In genomic region chr4:176538217-176538925, GRCh38 we compare ENCODE assay signal across 17 cellular contexts.
DNase-seq lines count a peak whose midpoint lies in the region; ATAC-seq and TF ChIP-seq lines count a peak whose summit lies in the region.
"Had no signal": no experiment of that assay in that cellular context is flagged by ENCODE, and none has a peak within 500 bp of the region (broad histone marks: within the 10 kb centered on the region; RNA-seq: fewer than 3 reads in every experiment).

No MANE protein-coding gene starts in this region.

- DNase-seq in AG04449 (ENCODE audit: low read depth, low spot score) (peak; percentile 78), HFFc6 (peak; percentile 91), astrocyte of the cerebellum (ENCODE audit: low read depth) (peak; percentile 85), hepatic stellate cell (ENCODE audit: low spot score) (peak; percentile 28), NCI-H2107 treated with DMSO at 0.1 percent for 48 hours (lab: John Stamatoyannopoulos, UW; ENCODE audit: unreplicated experiment) (no peak), NCI-H2171 (lab: John Stamatoyannopoulos, UW) (no peak)
- DNase-seq: CD4-positive, alpha-beta T cell; mesendoderm; NCI-H510A; SIG-M5 had no signal

- H3K27ac Mint-ChIP-seq in HFFc6, result peak overlapping the region; percentile 94
- H3K27ac Mint-ChIP-seq: activated T-helper 1 cell treated with anti-CD3 and anti-CD28 coated beads, Interleukin-12 subunit alpha, Interleukin-12 subunit beta, Interleukin-2, Interleukin-4 antibody, amounts not matched to agents 30 ng/mL and 10 ng/mL and 1 ng/mL, durations not matched to agents 14 hours and 24 hours and 36 hours; CD4-positive, alpha-beta T cell had no signal

- ATAC-seq in HG02884 (IDR thresholded peaks at IDR 0.05; ENCODE audit: unreplicated experiment) (no peak), GM21381 (IDR thresholded peaks at IDR 0.05; ENCODE audit: unreplicated experiment) (no peak)
- ATAC-seq: activated CD4-positive, CD25-positive, alpha-beta regulatory T cell treated with anti-CD3 and anti-CD28 coated beads, Interleukin-2, amount 50 U/mL, for 24 hours had no signal

- POLR2A ChIA-PET in AG04449 (lab: Yijun Ruan, JAX), result no interaction called here

- H3K27me3 Mint-ChIP-seq in HFFc6 (ENCODE audit: insufficient read depth), result no peaks in the 10 kb centered on the region
- H3K27me3 Mint-ChIP-seq: CD4-positive, alpha-beta T cell had no signal

- H3K36me3 Mint-ChIP-seq in HFFc6 (ENCODE audit: low read depth), result no peaks in the 10 kb centered on the region

- no peaks in the 10 kb centered on the region for H3K9me3 Mint-ChIP-seq in HFFc6
- H3K9me3 Mint-ChIP-seq: activated T-helper 1 cell treated with anti-CD3 and anti-CD28 coated beads, Interleukin-12 subunit alpha, Interleukin-12 subunit beta, Interleukin-2, Interleukin-4 antibody, amounts not matched to agents 30 ng/mL and 10 ng/mL and 1 ng/mL, durations not matched to agents 14 hours and 24 hours and 36 hours; CD4-positive, alpha-beta T cell had no signal

- TF ChIP-seq CTCF in AG04449 (IDR thresholded peaks at IDR 0.05; ENCODE audit: insufficient read depth, low read length, missing control alignments) (no peak), HFFc6 (IDR thresholded peaks at IDR 0.05) (no peak), astrocyte of the cerebellum (IDR thresholded peaks at IDR 0.05; ENCODE audit: low read depth, low read length, missing control alignments) (no peak)

- CTCF ChIA-PET in AG04449 (lab: Yijun Ruan, JAX), result no interaction called here

- H3K4me3 ChIP-seq in AG04449 (ENCODE audit: low read depth, low read length), result no peak overlapping the region
- no peak overlapping the region for H3K4me3 ChIP-seq in astrocyte of the cerebellum (ENCODE audit: low read depth, low read length)
- H3K4me3 ChIP-seq: hepatocyte, prostate gland, thoracic aorta had no signal

- H3K4me3 Mint-ChIP-seq in HFFc6, result peak overlapping the region; percentile 73
- H3K4me3 Mint-ChIP-seq: activated T-helper 1 cell treated with anti-CD3 and anti-CD28 coated beads, Interleukin-12 subunit alpha, Interleukin-12 subunit beta, Interleukin-2, Interleukin-4 antibody, amounts not matched to agents 30 ng/mL and 10 ng/mL and 1 ng/mL, durations not matched to agents 14 hours and 24 hours and 36 hours; CD4-positive, alpha-beta T cell had no signal

- H3K4me1 Mint-ChIP-seq in HFFc6 (ENCODE audit: low read depth), result peaks cover 73% of the 10 kb centered on the region

- in situ Hi-C loops in astrocyte of the cerebellum (cut with HindIII; ENCODE audit: low sequenced_read_pairs), result no loop called here

Comparison
In these comparisons a context has a peak if more than half of its experiments do, and no peak if none do; other contexts are left out.
1. DNase-seq: peak in AG04449 (single experiment), HFFc6 (single experiment), astrocyte of the cerebellum (single experiment) and hepatic stellate cell (single experiment); none in NCI-H2107 treated with DMSO at 0.1 percent for 48 hours (single experiment) and NCI-H2171 (single experiment).